In the genomic region with DNA sequence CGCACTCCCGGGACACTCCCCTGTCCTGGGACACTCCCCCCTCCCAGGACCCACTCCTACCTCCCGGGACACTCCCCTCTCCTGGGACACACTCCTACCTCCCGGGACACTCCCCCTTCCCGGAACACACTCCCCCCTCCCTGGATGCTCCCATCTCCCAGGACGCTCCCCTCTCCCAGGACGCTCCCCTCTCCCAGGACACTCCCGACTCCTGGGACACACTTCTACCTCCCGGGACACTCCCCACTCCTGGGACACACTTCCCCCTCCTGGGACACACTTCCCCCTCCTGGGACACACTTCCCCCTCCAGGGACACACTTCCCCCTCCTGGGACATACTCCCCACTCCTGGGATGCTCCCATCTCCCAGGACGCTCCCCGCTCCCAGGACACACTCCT, we compare ENCODE assay signal across 18 cellular contexts.
DNase-seq lines count a peak whose midpoint lies in the region; ATAC-seq and TF ChIP-seq lines count a peak whose summit lies in the region.
"Had no signal": no experiment of that assay in that cellular context is flagged by ENCODE, and none has a peak within 500 bp of the region (broad histone marks: within the 10 kb centered on the region; RNA-seq: fewer than 3 reads in every experiment).

No MANE protein-coding gene starts in this region.

- 67 to 78% (median 70%) methylated on average over 10 to 11 of the region's 11 CpGs for whole genome bisulfite sequencing in psoas muscle, 3 donors

- H3K4me1 ChIP-seq in duodenal mucosa (ENCODE audit: control insufficient read depth in 1 of 2, insufficient read depth in 2 of 2, low read length in 2 of 2) (peaks cover 18 to 22% of the 10 kb centered on the region in 2 donors), psoas muscle (peaks cover 50% of the 10 kb centered on the region), upper lobe of right lung (peaks cover 5% of the 10 kb centered on the region)

- intact Hi-C loops in psoas muscle (cut with DNase I), result no loop called here
- intact Hi-C loops in upper lobe of right lung (cut with DNase I), result no loop called here

- H3K36me3 ChIP-seq in duodenal mucosa (ENCODE audit: control insufficient read depth in 1 of 2, insufficient read depth in 2 of 2, low read length in 2 of 2) (peaks cover 9 to 78% of the 10 kb centered on the region in 2 donors), psoas muscle (ENCODE audit: insufficient read depth in 1 of 2, low read depth in 1 of 2) (peaks cover 0 to 59% of the 10 kb centered on the region in 2 donors), upper lobe of right lung (peaks cover 45% of the 10 kb centered on the region)

- ATAC-seq in psoas muscle, result peak in 2 of 4 donors; percentile 4 to 8
- peak; percentile 19 for ATAC-seq in upper lobe of right lung
- ATAC-seq in GM18868 (IDR thresholded peaks at IDR 0.05; ENCODE audit: unreplicated experiment), result no peak
- ATAC-seq: GM23338, natural killer cell had no signal

- TF ChIP-seq CTCF in psoas muscle (IDR thresholded peaks at IDR 0.05), result no peak
- no peak for TF ChIP-seq CTCF in upper lobe of right lung (IDR thresholded peaks at IDR 0.05)

- no peak overlapping the region for H3K9ac ChIP-seq in duodenal mucosa (ENCODE audit: low read depth in 1 of 2, low read length in 2 of 2)

- peak overlapping the region; percentile 17 for H3K27ac ChIP-seq in duodenal mucosa (ENCODE audit: low read depth, low read length)
- H3K27ac ChIP-seq in psoas muscle, result peak overlapping the region; percentile 84
- H3K27ac ChIP-seq in upper lobe of right lung, result no peak overlapping the region

- H3K27me3 ChIP-seq in duodenal mucosa (ENCODE audit: control insufficient read depth in 1 of 2, insufficient read depth in 2 of 2, low read length in 2 of 2), result no peaks in the 10 kb centered on the region
- no peaks in the 10 kb centered on the region for H3K27me3 ChIP-seq in psoas muscle (ENCODE audit: insufficient read depth in 3 of 3, low read length in 2 of 3)
- H3K27me3 ChIP-seq in upper lobe of right lung, result no peaks in the 10 kb centered on the region

- H3K9me3 ChIP-seq in duodenal mucosa (ENCODE audit: control insufficient read depth in 1 of 2, low read length in 2 of 2), result no peaks in the 10 kb centered on the region
- no peaks in the 10 kb centered on the region for H3K9me3 ChIP-seq in psoas muscle
- H3K9me3 ChIP-seq in upper lobe of right lung, result no peaks in the 10 kb centered on the region

- DNase-seq in left kidney (ENCODE audit: low read depth, low spot score), result peak; percentile 45
- DNase-seq in psoas muscle, result no peak
- no peak for DNase-seq in upper lobe of right lung
- no peak for DNase-seq in NCI-H510A treated with DMSO at 0.1 percent for 48 hours (lab: John Stamatoyannopoulos, UW)
- no peak for DNase-seq in D341Med (ENCODE audit: low spot score)
- DNase-seq: activated CD4-positive, alpha-beta memory T cell treated with anti-CD3 and anti-CD28 coated beads, Interleukin-2, amount 10 ng/mL, durations not matched to agents 7 days and 5 days; activated naive CD4-positive, alpha-beta T cell treated with anti-CD3 and anti-CD28 coated beads, Interleukin-2, amount 10 ng/mL, durations not matched to agents 7 days and 5 days; cerebellar nuclear complex; midbrain; natural killer cell; NCI-H146; NCI-H748 treated with DMSO at 0.1 percent for 48 hours; retina; stimulated activated CD4-positive, alpha-beta T cell treated with anti-CD3 and anti-CD28 coated beads, Interleukin-1b, Interleukin-23, amount 100 ng/mL, for 48 hours; stimulated activated naive CD4-positive, alpha-beta T cell treated with Interleukin-2 at 50 U/mL for 16 hours had no signal

- no peak overlapping the region for H3K4me3 ChIP-seq in duodenal mucosa (ENCODE audit: low read depth in 1 of 2, low read length in 2 of 2)
- H3K4me3 ChIP-seq in psoas muscle, result no peak overlapping the region
- no peak overlapping the region for H3K4me3 ChIP-seq in upper lobe of right lung
- H3K4me3 ChIP-seq: GM23338 had no signal
